ENCODE assay signal across 1 cellular context in the genomic region with DNA sequence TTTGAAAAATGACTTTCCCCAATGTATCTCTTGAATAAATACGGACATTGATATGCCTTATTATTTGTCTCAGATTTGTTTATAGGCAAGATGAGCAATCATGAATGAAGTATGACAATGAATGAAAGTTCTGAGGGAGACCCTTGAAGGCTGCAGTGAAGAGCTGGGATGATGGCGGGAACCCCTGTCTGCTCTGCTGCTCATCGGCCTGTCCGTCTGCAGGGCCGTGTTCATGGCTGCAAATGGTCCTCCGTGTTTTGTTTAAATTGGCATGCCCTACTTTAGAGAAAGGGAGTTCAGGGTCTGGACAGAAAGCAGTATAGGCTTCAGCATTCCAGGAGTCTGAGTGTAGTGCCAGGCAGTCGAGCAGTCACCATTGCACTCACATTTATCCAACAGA.
TF ChIP-seq lines count a peak whose summit lies in the region.

No MANE protein-coding gene starts in this region.

TF ChIP-seq in GM23338, 12 proteins besides CTCF, POLR2A, EP300 and RAD21 (continued from another document):
- TF ChIP-seq, protein P1, sequence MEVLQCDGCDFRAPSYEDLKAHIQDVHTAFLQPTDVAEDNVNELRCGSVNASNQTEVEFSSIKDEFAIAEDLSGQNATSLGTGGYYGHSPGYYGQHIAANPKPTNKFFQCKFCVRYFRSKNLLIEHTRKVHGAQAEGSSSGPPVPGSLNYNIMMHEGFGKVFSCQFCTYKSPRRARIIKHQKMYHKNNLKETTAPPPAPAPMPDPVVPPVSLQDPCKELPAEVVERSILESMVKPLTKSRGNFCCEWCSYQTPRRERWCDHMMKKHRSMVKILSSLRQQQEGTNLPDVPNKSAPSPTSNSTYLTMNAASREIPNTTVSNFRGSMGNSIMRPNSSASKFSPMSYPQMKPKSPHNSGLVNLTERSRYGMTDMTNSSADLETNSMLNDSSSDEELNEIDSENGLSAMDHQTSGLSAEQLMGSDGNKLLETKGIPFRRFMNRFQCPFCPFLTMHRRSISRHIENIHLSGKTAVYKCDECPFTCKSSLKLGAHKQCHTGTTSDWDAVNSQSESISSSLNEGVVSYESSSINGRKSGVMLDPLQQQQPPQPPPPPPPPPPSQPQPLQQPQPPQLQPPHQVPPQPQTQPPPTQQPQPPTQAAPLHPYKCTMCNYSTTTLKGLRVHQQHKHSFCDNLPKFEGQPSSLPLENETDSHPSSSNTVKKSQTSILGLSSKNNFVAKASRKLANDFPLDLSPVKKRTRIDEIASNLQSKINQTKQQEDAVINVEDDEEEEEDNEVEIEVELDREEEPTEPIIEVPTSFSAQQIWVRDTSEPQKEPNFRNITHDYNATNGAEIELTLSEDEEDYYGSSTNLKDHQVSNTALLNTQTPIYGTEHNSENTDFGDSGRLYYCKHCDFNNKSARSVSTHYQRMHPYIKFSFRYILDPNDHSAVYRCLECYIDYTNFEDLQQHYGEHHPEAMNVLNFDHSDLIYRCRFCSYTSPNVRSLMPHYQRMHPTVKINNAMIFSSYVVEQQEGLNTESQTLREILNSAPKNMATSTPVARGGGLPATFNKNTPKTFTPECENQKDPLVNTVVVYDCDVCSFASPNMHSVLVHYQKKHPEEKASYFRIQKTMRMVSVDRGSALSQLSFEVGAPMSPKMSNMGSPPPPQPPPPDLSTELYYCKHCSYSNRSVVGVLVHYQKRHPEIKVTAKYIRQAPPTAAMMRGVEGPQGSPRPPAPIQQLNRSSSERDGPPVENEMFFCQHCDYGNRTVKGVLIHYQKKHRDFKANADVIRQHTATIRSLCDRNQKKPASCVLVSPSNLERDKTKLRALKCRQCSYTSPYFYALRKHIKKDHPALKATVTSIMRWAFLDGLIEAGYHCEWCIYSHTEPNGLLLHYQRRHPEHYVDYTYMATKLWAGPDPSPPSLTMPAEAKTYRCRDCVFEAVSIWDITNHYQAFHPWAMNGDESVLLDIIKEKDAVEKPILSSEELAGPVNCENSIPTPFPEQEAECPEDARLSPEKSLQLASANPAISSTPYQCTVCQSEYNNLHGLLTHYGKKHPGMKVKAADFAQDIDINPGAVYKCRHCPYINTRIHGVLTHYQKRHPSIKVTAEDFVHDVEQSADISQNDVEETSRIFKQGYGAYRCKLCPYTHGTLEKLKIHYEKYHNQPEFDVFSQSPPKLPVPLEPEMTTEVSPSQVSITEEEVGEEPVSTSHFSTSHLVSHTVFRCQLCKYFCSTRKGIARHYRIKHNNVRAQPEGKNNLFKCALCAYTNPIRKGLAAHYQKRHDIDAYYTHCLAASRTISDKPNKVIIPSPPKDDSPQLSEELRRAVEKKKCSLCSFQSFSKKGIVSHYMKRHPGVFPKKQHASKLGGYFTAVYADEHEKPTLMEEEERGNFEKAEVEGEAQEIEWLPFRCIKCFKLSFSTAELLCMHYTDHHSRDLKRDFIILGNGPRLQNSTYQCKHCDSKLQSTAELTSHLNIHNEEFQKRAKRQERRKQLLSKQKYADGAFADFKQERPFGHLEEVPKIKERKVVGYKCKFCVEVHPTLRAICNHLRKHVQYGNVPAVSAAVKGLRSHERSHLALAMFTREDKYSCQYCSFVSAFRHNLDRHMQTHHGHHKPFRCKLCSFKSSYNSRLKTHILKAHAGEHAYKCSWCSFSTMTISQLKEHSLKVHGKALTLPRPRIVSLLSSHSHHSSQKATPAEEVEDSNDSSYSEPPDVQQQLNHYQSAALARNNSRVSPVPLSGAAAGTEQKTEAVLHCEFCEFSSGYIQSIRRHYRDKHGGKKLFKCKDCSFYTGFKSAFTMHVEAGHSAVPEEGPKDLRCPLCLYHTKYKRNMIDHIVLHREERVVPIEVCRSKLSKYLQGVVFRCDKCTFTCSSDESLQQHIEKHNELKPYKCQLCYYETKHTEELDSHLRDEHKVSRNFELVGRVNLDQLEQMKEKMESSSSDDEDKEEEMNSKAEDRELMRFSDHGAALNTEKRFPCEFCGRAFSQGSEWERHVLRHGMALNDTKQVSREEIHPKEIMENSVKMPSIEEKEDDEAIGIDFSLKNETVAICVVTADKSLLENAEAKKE (CRISPR knock-in tag; IDR thresholded peaks at IDR 0.05), result no peak
- TF ChIP-seq, protein P2, sequence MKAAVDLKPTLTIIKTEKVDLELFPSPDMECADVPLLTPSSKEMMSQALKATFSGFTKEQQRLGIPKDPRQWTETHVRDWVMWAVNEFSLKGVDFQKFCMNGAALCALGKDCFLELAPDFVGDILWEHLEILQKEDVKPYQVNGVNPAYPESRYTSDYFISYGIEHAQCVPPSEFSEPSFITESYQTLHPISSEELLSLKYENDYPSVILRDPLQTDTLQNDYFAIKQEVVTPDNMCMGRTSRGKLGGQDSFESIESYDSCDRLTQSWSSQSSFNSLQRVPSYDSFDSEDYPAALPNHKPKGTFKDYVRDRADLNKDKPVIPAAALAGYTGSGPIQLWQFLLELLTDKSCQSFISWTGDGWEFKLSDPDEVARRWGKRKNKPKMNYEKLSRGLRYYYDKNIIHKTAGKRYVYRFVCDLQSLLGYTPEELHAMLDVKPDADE (IDR thresholded peaks at IDR 0.05), result no peak
- TF ChIP-seq, protein P3, sequence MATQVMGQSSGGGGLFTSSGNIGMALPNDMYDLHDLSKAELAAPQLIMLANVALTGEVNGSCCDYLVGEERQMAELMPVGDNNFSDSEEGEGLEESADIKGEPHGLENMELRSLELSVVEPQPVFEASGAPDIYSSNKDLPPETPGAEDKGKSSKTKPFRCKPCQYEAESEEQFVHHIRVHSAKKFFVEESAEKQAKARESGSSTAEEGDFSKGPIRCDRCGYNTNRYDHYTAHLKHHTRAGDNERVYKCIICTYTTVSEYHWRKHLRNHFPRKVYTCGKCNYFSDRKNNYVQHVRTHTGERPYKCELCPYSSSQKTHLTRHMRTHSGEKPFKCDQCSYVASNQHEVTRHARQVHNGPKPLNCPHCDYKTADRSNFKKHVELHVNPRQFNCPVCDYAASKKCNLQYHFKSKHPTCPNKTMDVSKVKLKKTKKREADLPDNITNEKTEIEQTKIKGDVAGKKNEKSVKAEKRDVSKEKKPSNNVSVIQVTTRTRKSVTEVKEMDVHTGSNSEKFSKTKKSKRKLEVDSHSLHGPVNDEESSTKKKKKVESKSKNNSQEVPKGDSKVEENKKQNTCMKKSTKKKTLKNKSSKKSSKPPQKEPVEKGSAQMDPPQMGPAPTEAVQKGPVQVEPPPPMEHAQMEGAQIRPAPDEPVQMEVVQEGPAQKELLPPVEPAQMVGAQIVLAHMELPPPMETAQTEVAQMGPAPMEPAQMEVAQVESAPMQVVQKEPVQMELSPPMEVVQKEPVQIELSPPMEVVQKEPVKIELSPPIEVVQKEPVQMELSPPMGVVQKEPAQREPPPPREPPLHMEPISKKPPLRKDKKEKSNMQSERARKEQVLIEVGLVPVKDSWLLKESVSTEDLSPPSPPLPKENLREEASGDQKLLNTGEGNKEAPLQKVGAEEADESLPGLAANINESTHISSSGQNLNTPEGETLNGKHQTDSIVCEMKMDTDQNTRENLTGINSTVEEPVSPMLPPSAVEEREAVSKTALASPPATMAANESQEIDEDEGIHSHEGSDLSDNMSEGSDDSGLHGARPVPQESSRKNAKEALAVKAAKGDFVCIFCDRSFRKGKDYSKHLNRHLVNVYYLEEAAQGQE (IDR thresholded peaks at IDR 0.05; ENCODE audit: unreplicated experiment), result no peak
- TF ChIP-seq EZH2phosphoT487 (IDR thresholded peaks at IDR 0.05; ENCODE audit: unreplicated experiment) (no peak), CREB1 (CRISPR knock-in tag; IDR thresholded peaks at IDR 0.05; ENCODE audit: low read depth) (no peak), ZNF114 (CRISPR knock-in tag; IDR thresholded peaks at IDR 0.05) (no peak), NANOG (IDR thresholded peaks at IDR 0.05; ENCODE audit: borderline replicate concordance) (no peak), EZH2 (IDR thresholded peaks at IDR 0.05; ENCODE audit: low read depth, unreplicated experiment) (no peak), STAT1 (IDR thresholded peaks at IDR 0.05; ENCODE audit: unreplicated experiment) (no peak), ZNF331 (CRISPR knock-in tag; IDR thresholded peaks at IDR 0.05; ENCODE audit: low read depth) (no peak)
